Comparison of ENCODE assay signal across 21 cellular contexts in genomic region chr7:8973601-8974000, GRCh38.
"Had no signal": no experiment of that assay in that cellular context is flagged by ENCODE, and none has a peak within 500 bp of the region (broad histone marks: within the 10 kb centered on the region; RNA-seq: fewer than 3 reads in every experiment).

No MANE protein-coding gene starts in this region.

- H3K9me3 ChIP-seq: Peyer's patch, SJSA1 had no signal

- DNase-seq: KBM-7, MV-4-11, NCI-H1048, NCI-H1105, NCI-H1417, NCI-H1436 treated with DMSO at 0.1 percent for 48 hours, NCI-H1694, NCI-H187 treated with DMSO at 0.1 percent for 48 hours, NCI-H2029 treated with DMSO at 0.1 percent for 48 hours, NCI-H2171 treated with DMSO at 0.1 percent for 48 hours, NCI-H345, NCI-H446 treated with DMSO at 0.1 percent for 48 hours, NCI-H510A treated with DMSO at 0.1 percent for 48 hours, NCI-H526, OCI-M1, PC-9, Peyer's patch, SHP77 treated with DMSO at 0.1 percent for 48 hours had no signal

- H3K4me1 ChIP-seq: Peyer's patch, SJSA1 had no signal

- H3K27ac ChIP-seq: HL-60, PC-9, Peyer's patch, SJSA1, SK-N-MC had no signal

- H3K4me3 ChIP-seq: PC-9, Peyer's patch, SJSA1, SK-N-MC had no signal

- H3K27me3 ChIP-seq: Peyer's patch, SJSA1 had no signal

- H3K36me3 ChIP-seq: Peyer's patch, SJSA1 had no signal
